3 cellular contexts compared by ENCODE assay signal in the genomic region with DNA sequence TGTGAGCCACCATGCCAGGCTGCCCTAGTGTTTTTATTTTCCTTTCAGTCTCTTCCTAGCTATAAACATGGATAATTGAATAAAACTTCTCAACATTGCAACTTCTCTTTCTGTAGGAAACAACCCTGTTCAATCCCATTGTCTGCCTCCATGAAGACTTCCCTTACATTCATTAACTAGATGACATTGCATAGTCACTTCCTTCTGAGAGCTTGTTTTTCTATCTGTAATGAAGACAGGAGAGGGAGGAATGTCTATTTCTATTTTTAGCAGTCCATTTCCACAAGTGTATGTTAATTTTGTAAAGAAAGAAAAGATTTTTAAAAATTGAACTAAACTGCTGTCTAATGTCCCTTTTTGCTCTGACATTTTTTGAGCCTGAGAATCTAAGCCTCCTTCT.
TF ChIP-seq lines count a peak whose summit lies in the region.

No MANE protein-coding gene starts in this region.

TF ChIP-seq in IMR-90, 13 proteins besides CTCF, POLR2A, EP300 and RAD21:
- TF ChIP-seq, protein P1, sequence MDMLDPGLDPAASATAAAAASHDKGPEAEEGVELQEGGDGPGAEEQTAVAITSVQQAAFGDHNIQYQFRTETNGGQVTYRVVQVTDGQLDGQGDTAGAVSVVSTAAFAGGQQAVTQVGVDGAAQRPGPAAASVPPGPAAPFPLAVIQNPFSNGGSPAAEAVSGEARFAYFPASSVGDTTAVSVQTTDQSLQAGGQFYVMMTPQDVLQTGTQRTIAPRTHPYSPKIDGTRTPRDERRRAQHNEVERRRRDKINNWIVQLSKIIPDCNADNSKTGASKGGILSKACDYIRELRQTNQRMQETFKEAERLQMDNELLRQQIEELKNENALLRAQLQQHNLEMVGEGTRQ (IDR thresholded peaks at IDR 0.05; ENCODE audit: low read depth, low read length): no peak
- TF ChIP-seq RFX5 (IDR thresholded peaks at IDR 0.05; ENCODE audit: low read depth, low read length): no peak
- TF ChIP-seq MXI1 (IDR thresholded peaks at IDR 0.05; ENCODE audit: borderline replicate concordance, low read depth, low read length): no peak
- no peak for TF ChIP-seq MAFK (IDR thresholded peaks at IDR 0.05; ENCODE audit: low read depth, low read length)
- TF ChIP-seq MAZ (IDR thresholded peaks at IDR 0.05; ENCODE audit: borderline replicate concordance, low read depth, low read length): no peak
- no peak for TF ChIP-seq CHD1 (IDR thresholded peaks at IDR 0.05; ENCODE audit: low read depth, low read length)
- no peak for TF ChIP-seq CEBPB (IDR thresholded peaks at IDR 0.05; ENCODE audit: low read depth, low read length)
- TF ChIP-seq SMC3 (IDR thresholded peaks at IDR 0.05; ENCODE audit: low read depth, low read length): no peak
- TF ChIP-seq, protein P2, sequence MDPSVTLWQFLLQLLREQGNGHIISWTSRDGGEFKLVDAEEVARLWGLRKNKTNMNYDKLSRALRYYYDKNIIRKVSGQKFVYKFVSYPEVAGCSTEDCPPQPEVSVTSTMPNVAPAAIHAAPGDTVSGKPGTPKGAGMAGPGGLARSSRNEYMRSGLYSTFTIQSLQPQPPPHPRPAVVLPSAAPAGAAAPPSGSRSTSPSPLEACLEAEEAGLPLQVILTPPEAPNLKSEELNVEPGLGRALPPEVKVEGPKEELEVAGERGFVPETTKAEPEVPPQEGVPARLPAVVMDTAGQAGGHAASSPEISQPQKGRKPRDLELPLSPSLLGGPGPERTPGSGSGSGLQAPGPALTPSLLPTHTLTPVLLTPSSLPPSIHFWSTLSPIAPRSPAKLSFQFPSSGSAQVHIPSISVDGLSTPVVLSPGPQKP (IDR thresholded peaks at IDR 0.05; ENCODE audit: borderline replicate concordance, low read depth, low read length): no peak
- TF ChIP-seq BHLHE40 (IDR thresholded peaks at IDR 0.05; ENCODE audit: low read depth, low read length): no peak
- no peak for TF ChIP-seq FOS (IDR thresholded peaks at IDR 0.05; ENCODE audit: low read depth, low read length)
- TF ChIP-seq NFE2L2 (IDR thresholded peaks at IDR 0.05; ENCODE audit: low read depth, low read length): no peak
- TF ChIP-seq RCOR1 (IDR thresholded peaks at IDR 0.05; ENCODE audit: insufficient replicate concordance, low read length): no peak

TF ChIP-seq in SK-N-SH treated with all-trans-retinoic acid at 6 μM for 48 hours, 23 proteins besides CTCF, POLR2A, EP300 and RAD21:
- TF ChIP-seq TCF4 (CRISPR knock-in tag; IDR thresholded peaks at IDR 0.05; ENCODE audit: borderline replicate concordance) (no peak), ZNF70 (CRISPR knock-in tag; IDR thresholded peaks at IDR 0.05) (no peak), BACH2 (CRISPR knock-in tag; IDR thresholded peaks at IDR 0.05; ENCODE audit: borderline replicate concordance) (no peak), ISL1 (CRISPR knock-in tag; IDR thresholded peaks at IDR 0.05) (no peak), ZFP30 (CRISPR knock-in tag; IDR thresholded peaks at IDR 0.05) (no peak), ZC3H10 (CRISPR knock-in tag; IDR thresholded peaks at IDR 0.05) (no peak)
- TF ChIP-seq, protein P3, sequence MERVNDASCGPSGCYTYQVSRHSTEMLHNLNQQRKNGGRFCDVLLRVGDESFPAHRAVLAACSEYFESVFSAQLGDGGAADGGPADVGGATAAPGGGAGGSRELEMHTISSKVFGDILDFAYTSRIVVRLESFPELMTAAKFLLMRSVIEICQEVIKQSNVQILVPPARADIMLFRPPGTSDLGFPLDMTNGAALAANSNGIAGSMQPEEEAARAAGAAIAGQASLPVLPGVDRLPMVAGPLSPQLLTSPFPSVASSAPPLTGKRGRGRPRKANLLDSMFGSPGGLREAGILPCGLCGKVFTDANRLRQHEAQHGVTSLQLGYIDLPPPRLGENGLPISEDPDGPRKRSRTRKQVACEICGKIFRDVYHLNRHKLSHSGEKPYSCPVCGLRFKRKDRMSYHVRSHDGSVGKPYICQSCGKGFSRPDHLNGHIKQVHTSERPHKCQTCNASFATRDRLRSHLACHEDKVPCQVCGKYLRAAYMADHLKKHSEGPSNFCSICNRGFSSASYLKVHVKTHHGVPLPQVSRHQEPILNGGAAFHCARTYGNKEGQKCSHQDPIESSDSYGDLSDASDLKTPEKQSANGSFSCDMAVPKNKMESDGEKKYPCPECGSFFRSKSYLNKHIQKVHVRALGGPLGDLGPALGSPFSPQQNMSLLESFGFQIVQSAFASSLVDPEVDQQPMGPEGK (CRISPR knock-in tag; IDR thresholded peaks at IDR 0.05; ENCODE audit: borderline replicate concordance): no peak
TF ChIP-seq in SK-N-SH treated with all-trans-retinoic acid at 6 μM for 48 hours: peak in this region for 0.

TF ChIP-seq in endothelial cell of umbilical vein, 7 proteins besides CTCF, POLR2A, EP300 and RAD21:
- TF ChIP-seq POLR2AphosphoS5 (IDR thresholded peaks at IDR 0.05; ENCODE audit: insufficient read depth, low read depth, low read length): no peak
- TF ChIP-seq, protein P4, sequence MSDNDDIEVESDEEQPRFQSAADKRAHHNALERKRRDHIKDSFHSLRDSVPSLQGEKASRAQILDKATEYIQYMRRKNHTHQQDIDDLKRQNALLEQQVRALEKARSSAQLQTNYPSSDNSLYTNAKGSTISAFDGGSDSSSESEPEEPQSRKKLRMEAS (IDR thresholded peaks at IDR 0.05; ENCODE audit: insufficient read depth, insufficient read length): no peak
